Comparison of ENCODE assay signal across 14 cellular contexts in the genomic region with DNA sequence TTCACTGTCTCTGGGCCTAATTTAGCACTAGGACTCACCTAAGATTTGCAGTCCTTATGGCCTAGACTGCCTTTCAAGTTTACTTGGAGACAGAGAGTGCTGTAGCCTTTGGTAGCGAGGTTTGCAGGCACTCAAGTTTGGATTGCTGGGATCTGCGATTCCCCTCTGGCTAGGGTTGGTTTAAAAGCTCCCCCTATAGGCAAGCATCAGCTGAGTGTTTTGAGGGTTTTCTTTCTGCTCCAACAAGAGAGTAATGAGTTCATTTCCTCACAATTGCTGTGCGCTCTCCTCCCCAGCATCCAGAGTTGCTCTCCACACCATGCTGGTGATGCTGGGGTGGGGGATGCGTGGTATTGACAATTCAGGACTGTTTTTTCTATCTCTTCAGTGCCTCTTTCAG.
DNase-seq lines count a peak whose midpoint lies in the region; FAIRE-seq and TF ChIP-seq lines count a peak whose summit lies in the region.
"Had no signal": no experiment of that assay in that cellular context is flagged by ENCODE, and none has a peak within 500 bp of the region (broad histone marks: within the 10 kb centered on the region; RNA-seq: fewer than 3 reads in every experiment).

No MANE protein-coding gene starts in this region.

- WGBS in tibial nerve, 2 donors: 63 to 72% methylated on average over 4 of the region's 4 CpGs

- H3K27ac ChIP-seq in neural progenitor cell (no peak overlapping the region), tibial nerve (no peak overlapping the region)
- H3K27ac ChIP-seq: gastroesophageal sphincter, thoracic aorta had no signal

- H3K36me3 ChIP-seq in Loucy (ENCODE audit: insufficient read depth, low read length) (no peaks in the 10 kb centered on the region), neural progenitor cell (no peaks in the 10 kb centered on the region), tibial nerve (no peaks in the 10 kb centered on the region)
- H3K36me3 ChIP-seq: gastroesophageal sphincter, thoracic aorta had no signal

- H3K27me3 Mint-ChIP-seq in neural progenitor cell (ENCODE audit: insufficient read depth, low read depth): peaks cover 3% of the 10 kb centered on the region

- FAIRE-seq in GM12891 (lab: Jason Lieb, UNC): no peak
- FAIRE-seq: small intestine had no signal

- peaks cover 4% of the 10 kb centered on the region for H3K36me3 Mint-ChIP-seq in neural progenitor cell
- H3K36me3 Mint-ChIP-seq: CD8-positive, alpha-beta T cell had no signal

- in situ Hi-C loops in G401 (cut with HindIII; ENCODE audit: low sequenced_read_pairs): no loop called here

- no peak for TF ChIP-seq EP300 in tibial nerve (IDR thresholded peaks at IDR 0.05)

- TF ChIP-seq POLR2A in tibial nerve (IDR thresholded peaks at IDR 0.05) (no peak), GM12891 (IDR thresholded peaks at IDR 0.05; ENCODE audit: low read depth, low read length) (no peak)

- H3K27me3 ChIP-seq in Loucy (ENCODE audit: insufficient read depth, low read length, poor library complexity, severe bottlenecking): no peaks in the 10 kb centered on the region
- H3K27me3 ChIP-seq in neural progenitor cell: no peaks in the 10 kb centered on the region
- H3K27me3 ChIP-seq in tibial nerve: no peaks in the 10 kb centered on the region
- H3K27me3 ChIP-seq: gastroesophageal sphincter had no signal

- no peaks in the 10 kb centered on the region for H3K9me3 ChIP-seq in Loucy (ENCODE audit: insufficient read depth, low read depth, low read length)
- peaks cover 10% of the 10 kb centered on the region for H3K9me3 ChIP-seq in neural progenitor cell (ENCODE audit: low read depth)
- H3K9me3 ChIP-seq in tibial nerve: no peaks in the 10 kb centered on the region
- H3K9me3 ChIP-seq: gastroesophageal sphincter, thoracic aorta had no signal

- H3K27ac Mint-ChIP-seq in neural progenitor cell: no peak overlapping the region
- H3K27ac Mint-ChIP-seq: CD8-positive, alpha-beta T cell had no signal

- no peaks in the 10 kb centered on the region for H3K9me2 ChIP-seq in Loucy (replicated peaks; ENCODE audit: low read depth, low read length)

- H3K4me3 ChIP-seq in Loucy (ENCODE audit: low read length, poor library complexity, severe bottlenecking): no peak overlapping the region
- no peak overlapping the region for H3K4me3 ChIP-seq in cardiac fibroblast (replicated peaks in 1 of 2; ENCODE audit: low read depth in 2 of 2, low read length in 2 of 2)
- H3K4me3 ChIP-seq in neural progenitor cell: no peak overlapping the region
- H3K4me3 ChIP-seq in tibial nerve: no peak overlapping the region
- H3K4me3 ChIP-seq: gastroesophageal sphincter, thoracic aorta had no signal

- no peaks in the 10 kb centered on the region for H4K20me1 ChIP-seq in Loucy (ENCODE audit: insufficient read depth, low read length, poor library complexity, severe bottlenecking)
- H4K20me1 ChIP-seq in neural progenitor cell (ENCODE audit: low read depth): no peaks in the 10 kb centered on the region

- H3K4me2 ChIP-seq in Loucy (ENCODE audit: low read depth, low read length, poor library complexity, severe bottlenecking) (no peak overlapping the region), neural progenitor cell (no peak overlapping the region)

- H2AFZ ChIP-seq in Loucy (ENCODE audit: low read length): no peak overlapping the region
- H2AFZ ChIP-seq in neural progenitor cell (replicated peaks): no peak overlapping the region

- TF ChIP-seq CTCF in GM12873 (IDR thresholded peaks at IDR 0.05; ENCODE audit: insufficient read depth, low read depth, low read length, missing control alignments) (peak; percentile 35), Loucy (conservative IDR thresholded peaks at IDR 0.05; ENCODE audit: low read length) (0 out of 2 replicates have a peak, but pooled peaks have one; percentile 16), cardiac fibroblast (IDR thresholded peaks at IDR 0.05; ENCODE audit: low read depth, low read length) (peak; percentile 4), neural progenitor cell (IDR thresholded peaks at IDR 0.05) (peak; percentile 36), tibial nerve (IDR thresholded peaks at IDR 0.05) (no peak)

- no peaks in the 10 kb centered on the region for H3F3A ChIP-seq in Loucy (ENCODE audit: low read depth)
- no peaks in the 10 kb centered on the region for H3F3A ChIP-seq in neural progenitor cell (ENCODE audit: low read depth)

- no peak overlapping the region for H3K4me3 Mint-ChIP-seq in neural progenitor cell
- H3K4me3 Mint-ChIP-seq: CD8-positive, alpha-beta T cell; neural crest cell had no signal

- H3K79me2 ChIP-seq in Loucy (ENCODE audit: insufficient read depth, low read length) (no peaks in the 10 kb centered on the region), neural progenitor cell (ENCODE audit: low read depth) (no peaks in the 10 kb centered on the region)

- H3K4me1 ChIP-seq in Loucy (ENCODE audit: insufficient read depth, low read length, poor library complexity, severe bottlenecking) (no peaks in the 10 kb centered on the region), neural progenitor cell (no peaks in the 10 kb centered on the region), tibial nerve (no peaks in the 10 kb centered on the region)
- H3K4me1 ChIP-seq: gastroesophageal sphincter had no signal

- peaks cover 38% of the 10 kb centered on the region for H3K9me3 Mint-ChIP-seq in neural progenitor cell
- H3K9me3 Mint-ChIP-seq: CD8-positive, alpha-beta T cell had no signal

- no peaks in the 10 kb centered on the region for H3K4me1 Mint-ChIP-seq in neural progenitor cell
- H3K4me1 Mint-ChIP-seq: neural crest cell had no signal

- peak in 1 of 2 donors; percentile 4 for DNase-seq in cardiac fibroblast (ENCODE audit: low read depth in 2 of 2)
- peak; percentile 31 for DNase-seq in neural progenitor cell (ENCODE audit: low spot score)
- DNase-seq in G401 (ENCODE audit: low spot score): no peak
- no peak for DNase-seq in tibial nerve (ENCODE audit: low spot score in 2 of 2)
- no peak for DNase-seq in GM12891 (ENCODE audit: insufficient read length, low spot score)
- DNase-seq: activated CD4-positive, alpha-beta T cell treated with anti-CD3 and anti-CD28 coated beads for 1 hour; CD8-positive, alpha-beta T cell; NCI-H1930; small intestine had no signal

- H3K9ac ChIP-seq in Loucy (ENCODE audit: low read depth, low read length, poor library complexity, severe bottlenecking) (no peak overlapping the region), neural progenitor cell (no peak overlapping the region)

TF ChIP-seq in GM12891, 5 proteins besides CTCF, POLR2A, EP300 and RAD21:
- no peak for TF ChIP-seq TAF1 (IDR thresholded peaks at IDR 0.05; ENCODE audit: low read depth, low read length)
- no peak for TF ChIP-seq POU2F2 (IDR thresholded peaks at IDR 0.05; ENCODE audit: low read depth, low read length)
- TF ChIP-seq POLR2AphosphoS5 (IDR thresholded peaks at IDR 0.05; ENCODE audit: low read depth, low read length): no peak
- no peak for TF ChIP-seq SPI1 (IDR thresholded peaks at IDR 0.05; ENCODE audit: low read depth, low read length)
- TF ChIP-seq PAX5 (IDR thresholded peaks at IDR 0.05; ENCODE audit: insufficient read depth, low read length, severe bottlenecking): no peak

Comparison
In these comparisons a context has a peak if more than half of its experiments do, and no peak if none do; other contexts are left out.
1. CTCF ChIP-seq: peak in GM12873 (single experiment), Loucy (single experiment), cardiac fibroblast (single experiment) and neural progenitor cell (single experiment); none in tibial nerve (0 of 5).